8 cellular contexts compared by ENCODE assay signal in the genomic region with DNA sequence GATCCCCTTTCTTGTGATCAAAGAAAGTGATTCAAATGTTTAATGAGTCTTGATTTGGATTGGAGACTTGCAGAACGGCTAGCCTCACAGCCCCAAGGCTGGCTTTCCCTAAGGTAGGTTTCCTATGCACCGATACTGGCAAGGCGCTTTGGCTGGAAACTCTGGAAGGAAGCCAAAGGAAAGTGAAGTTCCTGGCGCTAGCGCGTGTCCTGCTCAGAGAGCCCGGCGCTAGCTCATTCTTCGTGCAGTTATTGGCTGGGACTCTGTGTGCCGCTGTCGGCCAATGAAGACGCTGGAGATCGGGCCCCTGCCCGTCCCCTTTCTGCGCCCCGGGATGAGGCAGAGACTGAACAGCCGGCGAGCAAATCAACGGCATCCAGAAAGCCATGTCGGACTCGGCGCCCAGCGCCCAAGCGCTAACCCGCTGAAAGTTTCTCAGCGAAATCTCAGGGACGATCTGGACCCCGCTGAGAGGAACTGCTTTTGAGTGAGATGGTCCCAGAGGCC. TPM values are rescaled to one million over a fixed set of nuclear protein-coding genes. Genes with fewer than 3 reads are reported as not detected.
DNase-seq lines count a peak whose midpoint lies in the region; ATAC-seq and TF ChIP-seq lines count a peak whose summit lies in the region.

Gene PCDHGC3 (plus strand): TSS at position 342 of the 507 bp plus-strand sequence. CDS start 151 bp downstream, at position 493.

- DNase-seq in ACHN, result peak; percentile 95
- DNase-seq in NCI-H2081 treated with DMSO at 0.1 percent for 48 hours (lab: John Stamatoyannopoulos, UW), result peak; percentile 44
- DNase-seq in ecto neural progenitor cell (ENCODE audit: low spot score), result peak; percentile 93
- peak; percentile 18 for DNase-seq in stimulated activated CD4-positive, alpha-beta T cell treated with anti-CD3 and anti-CD28 coated beads, Interleukin-2, amount 100 ng/mL, for 4 hours (ENCODE audit: low read depth)

- 1% methylated on average over 28 of the region's 28 CpGs for WGBS in liver

- H3K4me1 ChIP-seq in liver (ENCODE audit: control insufficient read depth in 4 of 4, insufficient read depth in 4 of 4, low read length in 3 of 4), result peaks cover 0 to 31% (median 14%) of the 10 kb centered on the region in 4 donors

- H3K4me3 ChIP-seq in liver (ENCODE audit: low read depth in 1 of 3, low read length in 3 of 3), result peak within 1 kb of the TSS; percentile 64 to 72 (median 71)

- H3K9me3 ChIP-seq in liver (ENCODE audit: control insufficient read depth in 4 of 4, low read length in 3 of 4), result no peaks in the 10 kb centered on the region

- H3K9ac ChIP-seq in liver (ENCODE audit: low read depth in 1 of 2, low read length in 2 of 2), result peak within 1 kb of the TSS; percentile 66 to 70

- 0 out of 2 replicates have a peak, but pooled peaks have one; percentile 11 for TF ChIP-seq CTCF in VCaP (conservative IDR thresholded peaks at IDR 0.05)
- peak; percentile 25 for TF ChIP-seq CTCF in liver (IDR thresholded peaks at IDR 0.05; ENCODE audit: low read depth, low read length, missing input control)

- H3K27ac ChIP-seq in VCaP (peak within 1 kb of the TSS; percentile 53), liver (ENCODE audit: low read depth in 1 of 2, low read length in 2 of 2) (peak within 1 kb of the TSS; percentile 68 to 71)

- H3K27me3 ChIP-seq in liver (ENCODE audit: control insufficient read depth in 4 of 4, insufficient read depth in 4 of 4, low read length in 3 of 4), result no peaks in the 10 kb centered on the region

- H3K36me3 ChIP-seq in liver (ENCODE audit: control insufficient read depth in 4 of 4, insufficient read depth in 3 of 4, low read depth in 1 of 4, low read length in 3 of 4), result no peaks in the 10 kb centered on the region

- in situ Hi-C loops in ACHN (cut with HindIII; ENCODE audit: low pct_ligation_motif_present, low pct_unique_long_range_greater_than_20kb, low sequenced_read_pairs), result no loop called here

- peak; percentile 67 to 70 for TF ChIP-seq RAD21 in liver (IDR thresholded peaks at IDR 0.05)

- ATAC-seq in GM18511 (IDR thresholded peaks at IDR 0.05; ENCODE audit: unreplicated experiment), result peak; percentile 98
- ATAC-seq in HG02973 (IDR thresholded peaks at IDR 0.05; ENCODE audit: unreplicated experiment), result peak; percentile 99

TF ChIP-seq in liver, 16 proteins besides CTCF, POLR2A, EP300 and RAD21:
- TF ChIP-seq REST (IDR thresholded peaks at IDR 0.05), result no peak
- TF ChIP-seq YY1 (IDR thresholded peaks at IDR 0.05), result peak; percentile 71
- TF ChIP-seq SP1 (IDR thresholded peaks at IDR 0.05), result peak; percentile 57
- TF ChIP-seq, protein P1, sequence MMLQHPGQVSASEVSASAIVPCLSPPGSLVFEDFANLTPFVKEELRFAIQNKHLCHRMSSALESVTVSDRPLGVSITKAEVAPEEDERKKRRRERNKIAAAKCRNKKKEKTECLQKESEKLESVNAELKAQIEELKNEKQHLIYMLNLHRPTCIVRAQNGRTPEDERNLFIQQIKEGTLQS (IDR thresholded peaks at IDR 0.05), result no peak
- peak; percentile 93 for TF ChIP-seq MAX (IDR thresholded peaks at IDR 0.05)
- no peak for TF ChIP-seq HNF4G (IDR thresholded peaks at IDR 0.05)
- TF ChIP-seq RXRA (IDR thresholded peaks at IDR 0.05), result peak in 1 of 2 donors; percentile 23
- TF ChIP-seq TAF1 (conservative IDR thresholded peaks at IDR 0.05), result peak; percentile 47
- TF ChIP-seq FOXA2 (IDR thresholded peaks at IDR 0.05), result no peak
- peak in 1 of 2 donors; percentile 47 for TF ChIP-seq GABPA (IDR thresholded peaks at IDR 0.05 in 1 of 2, conservative IDR thresholded peaks at IDR 0.05 in 1 of 2)

RNA-seq across cellular contexts. Expression of gene PCDHGC3, which starts in this region (rescaled TPM):
- 1 to 10 TPM; 3.7 to 5.7 TPM for total RNA-seq in liver
- 10 to 100 TPM in 1 of 2 donors, 1 to 10 TPM in 1; 6.8 to 11.0 TPM for polyA plus RNA-seq in liver

Comparison
In these comparisons a context has a peak if more than half of its experiments do, and no peak if none do; other contexts are left out.
1. Peak in every context shown above with its lines: DNase-seq, ATAC-seq, H3K4me3 ChIP-seq and H3K27ac ChIP-seq.
2. DNase-seq: peak in every context shown above with its lines; median percentile 95 in ACHN; 93 in ecto neural progenitor cell; 44 in NCI-H2081 treated with DMSO at 0.1 percent for 48 hours; 18 in stimulated activated CD4-positive, alpha-beta T cell treated with anti-CD3 and anti-CD28 coated beads, Interleukin-2, amount 100 ng/mL, for 4 hours.